ENCODE assay signal across 1 cellular context in genomic region chr22:45671783-45672563, GRCh38.
TF ChIP-seq lines count a peak whose summit lies in the region.

Gene ATXN10, plus strand, starts transcription at chr22:45671834. Its CDS starts 230 bp downstream, at chr22:45672064.

TF ChIP-seq in HepG2, 621 proteins besides CTCF, POLR2A, EP300 and RAD21 (continued from another document and continues in another):
- TF ChIP-seq PATZ1 (CRISPR knock-in tag; IDR thresholded peaks at IDR 0.05), result peak; percentile 70; the same call in 1 of the 2 replicates
- no peak for TF ChIP-seq NFIC (IDR thresholded peaks at IDR 0.05; ENCODE audit: low read length)
- TF ChIP-seq ELF3 (CRISPR knock-in tag; IDR thresholded peaks at IDR 0.05), result peak; percentile 33
- TF ChIP-seq EEA1 (CRISPR knock-in tag; IDR thresholded peaks at IDR 0.05; ENCODE audit: borderline replicate concordance), result no peak; the same call in 1 of the 2 replicates
- TF ChIP-seq TRIM22 (IDR thresholded peaks at IDR 0.05), result no peak
- TF ChIP-seq NFAT5 (CRISPR knock-in tag; IDR thresholded peaks at IDR 0.05), result no peak
- TF ChIP-seq ZNF205 (CRISPR knock-in tag; IDR thresholded peaks at IDR 0.05), result no peak
- no peak; the same call in 1 of the 2 replicates for TF ChIP-seq ZNF746 (CRISPR knock-in tag; IDR thresholded peaks at IDR 0.05)
- TF ChIP-seq ZNF629 (CRISPR knock-in tag; conservative IDR thresholded peaks at IDR 0.05), result no peak
- TF ChIP-seq ZBTB4 (CRISPR knock-in tag; IDR thresholded peaks at IDR 0.05; ENCODE audit: borderline replicate concordance), result no peak
- TF ChIP-seq KDM3A (CRISPR knock-in tag; IDR thresholded peaks at IDR 0.05; ENCODE audit: low read depth), result no peak
- TF ChIP-seq ARNT2 (CRISPR knock-in tag; IDR thresholded peaks at IDR 0.05; ENCODE audit: low read depth), result no peak; the same call in 1 of the 2 replicates
- TF ChIP-seq FOXA3 (CRISPR knock-in tag; IDR thresholded peaks at IDR 0.05), result no peak
- TF ChIP-seq SSRP1 (CRISPR knock-in tag; IDR thresholded peaks at IDR 0.05), result no peak
- TF ChIP-seq NCOA1 (CRISPR knock-in tag; IDR thresholded peaks at IDR 0.05), result no peak
- TF ChIP-seq ARID3A (IDR thresholded peaks at IDR 0.05; ENCODE audit: low read depth, low read length), result no peak
- no peak for TF ChIP-seq GATA4 (IDR thresholded peaks at IDR 0.05; ENCODE audit: borderline replicate concordance, low read depth)
- no peak for TF ChIP-seq ZNF292 (CRISPR knock-in tag; IDR thresholded peaks at IDR 0.05; ENCODE audit: borderline replicate concordance, low read depth)
- no peak for TF ChIP-seq ZNF713 (CRISPR knock-in tag; IDR thresholded peaks at IDR 0.05)
- no peak for TF ChIP-seq MEF2D (CRISPR knock-in tag; IDR thresholded peaks at IDR 0.05)
- TF ChIP-seq ZNF512 (CRISPR knock-in tag; IDR thresholded peaks at IDR 0.05), result no peak
- no peak for TF ChIP-seq KLF15 (CRISPR knock-in tag; IDR thresholded peaks at IDR 0.05; ENCODE audit: borderline replicate concordance)
- no peak for TF ChIP-seq LRRFIP1 (CRISPR knock-in tag; conservative IDR thresholded peaks at IDR 0.05)
- TF ChIP-seq MXD1 (CRISPR knock-in tag; IDR thresholded peaks at IDR 0.05), result peak; percentile 53
- no peak for TF ChIP-seq TBX3 (IDR thresholded peaks at IDR 0.05; ENCODE audit: borderline replicate concordance)
- TF ChIP-seq DMAP1 (CRISPR knock-in tag; IDR thresholded peaks at IDR 0.05), result peak; percentile 73
- TF ChIP-seq ZNF101 (CRISPR knock-in tag; IDR thresholded peaks at IDR 0.05; ENCODE audit: borderline replicate concordance, low read depth), result no peak
- no peak for TF ChIP-seq MED8 (CRISPR knock-in tag; IDR thresholded peaks at IDR 0.05; ENCODE audit: insufficient replicate concordance)
- TF ChIP-seq ZNF510 (CRISPR knock-in tag; IDR thresholded peaks at IDR 0.05; ENCODE audit: low read depth), result no peak
- no peak; the same call in 1 of the 2 replicates for TF ChIP-seq ZNF543 (CRISPR knock-in tag; IDR thresholded peaks at IDR 0.05)
- no peak for TF ChIP-seq ZNF605 (CRISPR knock-in tag; IDR thresholded peaks at IDR 0.05)
- TF ChIP-seq ZNF639 (CRISPR knock-in tag; conservative IDR thresholded peaks at IDR 0.05), result no peak; the same call in 1 of the 2 replicates
- TF ChIP-seq ZNF569 (CRISPR knock-in tag; IDR thresholded peaks at IDR 0.05; ENCODE audit: borderline replicate concordance), result no peak
- TF ChIP-seq SIN3B (IDR thresholded peaks at IDR 0.05; ENCODE audit: low read length), result no peak
- TF ChIP-seq STAT5B (CRISPR knock-in tag; IDR thresholded peaks at IDR 0.05), result no peak
- no peak for TF ChIP-seq RFX1 (IDR thresholded peaks at IDR 0.05)
- no peak for TF ChIP-seq ZNF10 (CRISPR knock-in tag; IDR thresholded peaks at IDR 0.05; ENCODE audit: borderline replicate concordance, low read depth)
- TF ChIP-seq ATAD3A (CRISPR knock-in tag; IDR thresholded peaks at IDR 0.05), result no peak
- no peak; the same call in 1 of the 2 replicates for TF ChIP-seq ZNF562 (CRISPR knock-in tag; IDR thresholded peaks at IDR 0.05; ENCODE audit: borderline replicate concordance)
- no peak for TF ChIP-seq E2F1 (CRISPR knock-in tag; IDR thresholded peaks at IDR 0.05)
- no peak for TF ChIP-seq RXRB (CRISPR knock-in tag; IDR thresholded peaks at IDR 0.05; ENCODE audit: borderline replicate concordance)
- TF ChIP-seq TGIF2 (CRISPR knock-in tag; IDR thresholded peaks at IDR 0.05), result no peak; the same call in 1 of the 2 replicates
